In the genomic region with DNA sequence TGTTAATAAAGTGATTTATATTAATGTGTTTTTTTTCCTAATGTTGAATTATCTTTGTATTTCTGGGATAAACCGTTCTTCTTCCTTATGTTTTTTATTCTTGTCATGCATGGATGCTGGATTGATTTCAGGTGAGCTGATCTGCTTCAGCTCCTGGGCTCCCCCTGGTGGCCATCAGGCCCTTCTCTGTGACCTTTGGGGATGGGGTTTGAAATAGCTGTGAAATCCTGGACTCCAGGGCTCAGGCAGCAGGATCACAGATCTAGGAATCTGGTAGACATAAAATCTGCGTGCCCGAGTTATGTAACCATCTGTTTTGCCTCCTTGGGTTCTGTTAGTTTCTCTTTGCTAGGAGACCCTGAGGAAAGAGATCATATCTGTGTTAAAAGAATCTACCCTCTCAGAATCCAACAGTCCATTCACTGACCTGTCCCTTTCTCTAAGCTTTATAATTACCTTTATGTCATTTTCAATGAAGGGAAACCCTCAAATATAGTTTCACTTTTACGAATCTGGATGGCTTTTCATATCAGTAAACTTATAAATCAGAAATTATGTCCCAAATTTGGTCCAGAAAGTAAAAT, we compare ENCODE assay signal across 8 cellular contexts. TPM values are rescaled to one million over a fixed set of nuclear protein-coding genes. Genes with fewer than 3 reads are reported as not detected.
DNase-seq lines count a peak whose midpoint lies in the region; ATAC-seq, FAIRE-seq and TF ChIP-seq lines count a peak whose summit lies in the region.

No MANE protein-coding gene starts in this region.

- no peak overlapping the region for H3K27ac ChIP-seq in A673 (ENCODE audit: low read depth, low read length, poor library complexity, severe bottlenecking)
- H3K27ac ChIP-seq in GM23248, result peak overlapping the region; percentile 1; the same call in 1 of the 2 replicates
- no peak overlapping the region for H3K27ac ChIP-seq in HepG2 (ENCODE audit: extremely low read length, insufficient read depth, low read length)

- TF ChIP-seq RAD21 in HepG2 (CRISPR knock-in tag; IDR thresholded peaks at IDR 0.05), result peak; percentile 53; the same call in 1 of the 2 replicates

- WGBS in GM23248 (ENCODE audit: low coverage in 1 of 2, low lambda C conversion rate in 2 of 2, missing lambda C conversion rate in 2 of 2), 2 experiments, result 1% methylated on average over 4 of the region's 4 CpGs
- 0% methylated on average over 4 of the region's 4 CpGs for WGBS in HepG2 (ENCODE audit: low lambda C conversion rate)

- H3K79me2 ChIP-seq in GM23248 (ENCODE audit: insufficient read depth), result no peaks in the 10 kb centered on the region
- no peaks in the 10 kb centered on the region for H3K79me2 ChIP-seq in HepG2 (ENCODE audit: insufficient read depth, low read length)

- H3K27me3 ChIP-seq in A673 (replicated peaks; ENCODE audit: insufficient read depth, low read depth, low read length, poor library complexity) (no peaks in the 10 kb centered on the region), GM23248 (replicated peaks; ENCODE audit: insufficient read depth) (no peaks in the 10 kb centered on the region), HepG2 (ENCODE audit: control insufficient read depth in 1 of 2, insufficient read depth in 2 of 2, low read length in 2 of 2) (no peaks in the 10 kb centered on the region)

- POLR2A ChIA-PET in A673 (lab: Charles Lee; ENCODE audit: low non-redundant PET) (no interaction called here), HepG2 (lab: Yijun Ruan, JAX) (interaction anchor here (1.0 kb wide), 1 partner anchor 54 kb away, joined by 3 read pairs; the partner anchor contains the start of genes FAM221B and TMEM8B)

- no peak for TF ChIP-seq POLR2A in HepG2 (IDR thresholded peaks at IDR 0.05; ENCODE audit: insufficient read depth in 1 of 2, low read depth in 2 of 2, low read length in 2 of 2)

- H3K4me2 ChIP-seq in GM23248 (ENCODE audit: unreplicated experiment) (no peak overlapping the region), HepG2 (ENCODE audit: low read depth, low read length) (no peak overlapping the region)

- H3K9me3 ChIP-seq in A673 (ENCODE audit: low read depth, low read length, poor library complexity, severe bottlenecking) (no peaks in the 10 kb centered on the region), GM23248 (ENCODE audit: low read depth) (no peaks in the 10 kb centered on the region), HepG2 (ENCODE audit: low read length) (no peaks in the 10 kb centered on the region)

- H4K20me1 ChIP-seq in GM23248 (ENCODE audit: insufficient read depth) (no peaks in the 10 kb centered on the region), HepG2 (ENCODE audit: insufficient read depth, low read length) (no peaks in the 10 kb centered on the region; the same call in 1 of the 2 replicates)

- ATAC-seq in HepG2 (peak; percentile 84), HG03097 (IDR thresholded peaks at IDR 0.05; ENCODE audit: low FRiP score, unreplicated experiment) (no peak)

- H3K36me3 ChIP-seq in A673 (ENCODE audit: insufficient read depth, low read length, poor library complexity, severe bottlenecking) (no peaks in the 10 kb centered on the region), GM23248 (ENCODE audit: low read depth) (no peaks in the 10 kb centered on the region), HepG2 (replicated peaks in 1 of 2; ENCODE audit: control insufficient read depth in 1 of 2, insufficient read depth in 2 of 2, low read length in 2 of 2) (no peaks in the 10 kb centered on the region)

- TF ChIP-seq CTCF in A673 (conservative IDR thresholded peaks at IDR 0.05; ENCODE audit: low read depth, low read length) (peak; percentile 99), HepG2 (CRISPR knock-in tag; IDR thresholded peaks at IDR 0.05) (peak; percentile 87)

- in situ Hi-C loops in GM23248 (cut with MboI), result loop anchor here (10.0 kb wide), 1 partner anchor 98 kb away; no protein-coding TSS in a partner anchor
- in situ Hi-C loops in HepG2 (cut with HindIII; ENCODE audit: extremely low pct_ligation_motif_present, low pct_unique_long_range_greater_than_20kb), result loop anchor here (5.0 kb wide), 2 partner anchors 55 to 95 kb away; partner anchors contain the start of genes FAM221B and TMEM8B

- peak overlapping the region; percentile 0; the same call in 1 of the 2 replicates for H3K9ac ChIP-seq in GM23248
- H3K9ac ChIP-seq in HepG2 (ENCODE audit: insufficient read depth, low read depth, low read length), result no peak overlapping the region

- TF ChIP-seq EP300 in HepG2 (IDR thresholded peaks at IDR 0.05; ENCODE audit: low read depth in 2 of 2, low read length in 2 of 2) (no peak), HepG2 (CRISPR knock-in tag; IDR thresholded peaks at IDR 0.05; ENCODE audit: borderline replicate concordance) (no peak)

- CTCF ChIA-PET in A673 (lab: Charles Lee), result interaction anchor here (0.6 to 1.6 kb wide), 11 partner anchors 13 to 186 kb away, joined by 3 to 40 read pairs (median 4); partner anchors contain the start of gene HRCT1
- CTCF ChIA-PET in HepG2 (lab: Yijun Ruan, JAX; ENCODE audit: low intra/inter-chr PET ratio, low total read pairs), result interaction anchor here (2.2 to 3.0 kb wide), 2 partner anchors 56 to 92 kb away, joined by 24 to 26 read pairs; no protein-coding TSS in a partner anchor

- intact Hi-C loops in A673 (cut with micrococcal nuclease; ENCODE audit: unreplicated experiment) (loop anchor here (1.0 to 5.0 kb wide), 2 partner anchors 55 to 92 kb away; partner anchors contain the start of genes FAM221B and TMEM8B), HepG2 (cut with micrococcal nuclease; ENCODE audit: unreplicated experiment) (loop anchor here (1.0 to 10.0 kb wide), 3 partner anchors 56 to 238 kb away; partner anchors contain the start of gene NPR2)

- H3K4me3 ChIP-seq in A673 (ENCODE audit: low read depth, low read length, poor library complexity, severe bottlenecking) (no peak overlapping the region), GM23248 (no peak overlapping the region), HepG2 (replicated peaks in 1 of 3; ENCODE audit: insufficient read depth in 1 of 3, low read depth in 2 of 3, low read length in 3 of 3) (no peak overlapping the region)

- no peaks in the 10 kb centered on the region for H3K4me1 ChIP-seq in A673 (ENCODE audit: insufficient read depth, low read length, poor library complexity, severe bottlenecking)
- peaks cover 12% of the 10 kb centered on the region for H3K4me1 ChIP-seq in GM23248 (ENCODE audit: insufficient read depth)
- peaks cover 9% of the 10 kb centered on the region; the same call in 1 of the 2 replicates for H3K4me1 ChIP-seq in HepG2 (ENCODE audit: insufficient read depth, low read length)

- H2AFZ ChIP-seq in GM23248, result peak overlapping the region; percentile 74; the same call in 1 of the 2 replicates
- H2AFZ ChIP-seq in HepG2 (ENCODE audit: low read length), result no peak overlapping the region

- DNase-seq in A673 (ENCODE audit: low spot score) (peak; percentile 71), GM23248 (peak; percentile 80), NCI-H446 treated with DMSO at 0.1 percent for 48 hours (lab: John Stamatoyannopoulos, UW) (peak; percentile 20), HepG2 (ENCODE audit: low spot score) (peak; percentile 62)
- DNase-seq in activated CD4-positive, alpha-beta T cell treated with anti-CD3 and anti-CD28 coated beads for 48 hours, result peak; percentile 86
- peak; percentile 70 to 81 for DNase-seq in stimulated activated CD4-positive, alpha-beta T cell treated with anti-CD3 and anti-CD28 coated beads, Interleukin-4, amount 100 ng/mL, for 48 hours (ENCODE audit: low read depth in 2 of 2)

- FAIRE-seq in colon (lab: Jason Lieb, UNC) (peak; percentile 28), HepG2 (lab: Jason Lieb, UNC) (peak; percentile 51)

- H3F3A ChIP-seq in GM23248 (ENCODE audit: insufficient read depth), result peaks cover 11% of the 10 kb centered on the region

- H3K9me2 ChIP-seq in GM23248 (ENCODE audit: insufficient read depth), result no peaks in the 10 kb centered on the region

- BruUV-seq in A673 (replicated peaks; lab: Mats Ljungman, UMichigan) (no TSS peak), HepG2 (replicated peaks; lab: Mats Ljungman, UMichigan) (no TSS peak)

RNA-seq across cellular contexts. Expression of gene OR13J1, which starts 12.2 kb away (rescaled TPM):
- total RNA-seq in A673 (2021) (not detected in 2 replicates), HepG2 (2016; rRNA removed; fragmentation: Illumina TruSeq; extraction: Trizol) (not detected in 2 replicates)
- not detected in 2 replicates for total RNA-seq in GM23248 (2014; rRNA removed; shearing (Covaris generic))
- polyA plus RNA-seq in GM23248 (2016; fragmentation: Nextera tagmentation; extraction: Ambion mirVana) (not detected in 2 replicates), HepG2 (2011; rRNA removed) (not detected in 2 replicates)
- not detected in 2 replicates for total RNA-seq in HepG2 (2016; cell fraction: cytosol; rRNA removed; fragmentation: Illumina TruSeq; extraction: Trizol; ENCODE audit: low read depth)
- total RNA-seq in HepG2 (2016; cell fraction: insoluble cytoplasmic fraction; rRNA removed; fragmentation: Illumina TruSeq; extraction: Trizol), result not detected in 2 replicates
- not detected in 2 replicates for total RNA-seq in HepG2 (2016; cell fraction: membrane; rRNA removed; fragmentation: Illumina TruSeq; extraction: Trizol)
- total RNA-seq in HepG2 (2016; cell fraction: nucleus; rRNA removed; fragmentation: Illumina TruSeq; extraction: Trizol), result not detected in 2 replicates
- polyA plus RNA-seq in HepG2 (2011; cell fraction: cytosol; rRNA removed), result not detected in 2 replicates
- not detected in 2 replicates for polyA plus RNA-seq in HepG2 (2011; cell fraction: nucleus; rRNA removed)
- polyA plus RNA-seq in HepG2 (2012), result not detected in 2 replicates
- not detected in 2 replicates for polyA plus RNA-seq in HepG2 (2016; cell fraction: cytosol; fragmentation: Illumina TruSeq; extraction: Trizol; ENCODE audit: low read depth)
- polyA plus RNA-seq in HepG2 (2016; cell fraction: insoluble cytoplasmic fraction; fragmentation: Illumina TruSeq; extraction: Trizol; ENCODE audit: low read depth), result not detected in 2 replicates
- not detected in 2 replicates for polyA plus RNA-seq in HepG2 (2016; cell fraction: membrane; fragmentation: Illumina TruSeq; extraction: Trizol; ENCODE audit: low read depth)
- not detected in 2 replicates for polyA plus RNA-seq in HepG2 (2016; cell fraction: nucleus; fragmentation: Illumina TruSeq; extraction: Trizol; ENCODE audit: insufficient read depth, low read depth)
- not detected in 2 replicates for polyA minus RNA-seq in HepG2 (2011; rRNA and poly(A)+ RNA removed; ENCODE audit: low replicate concordance)
- polyA minus RNA-seq in HepG2 (2011; cell fraction: cytosol; rRNA and poly(A)+ RNA removed), result not detected in 2 replicates
- not detected in 2 replicates for polyA minus RNA-seq in HepG2 (2011; cell fraction: nucleus; rRNA and poly(A)+ RNA removed)

RNA-seq across cellular contexts. Expression of gene HRCT1, which starts 23.6 kb away (rescaled TPM):
- total RNA-seq in A673 (2021) (0.33 TPM in 1 of 2 replicates, not detected in the other), HepG2 (2016; rRNA removed; fragmentation: Illumina TruSeq; extraction: Trizol) (not detected in 2 replicates)
- total RNA-seq in GM23248 (2014; rRNA removed; shearing (Covaris generic)), result 0.76 and 1.2 TPM in 2 replicates
- polyA plus RNA-seq in GM23248 (2016; fragmentation: Nextera tagmentation; extraction: Ambion mirVana) (3.4 and 3.6 TPM in 2 replicates), HepG2 (2011; rRNA removed) (0.13 and 0.44 TPM in 2 replicates)
- total RNA-seq in HepG2 (2016; cell fraction: cytosol; rRNA removed; fragmentation: Illumina TruSeq; extraction: Trizol; ENCODE audit: low read depth), result not detected in 2 replicates
- total RNA-seq in HepG2 (2016; cell fraction: insoluble cytoplasmic fraction; rRNA removed; fragmentation: Illumina TruSeq; extraction: Trizol), result not detected in 2 replicates
- 0.21 TPM in 1 of 2 replicates, not detected in the other for total RNA-seq in HepG2 (2016; cell fraction: membrane; rRNA removed; fragmentation: Illumina TruSeq; extraction: Trizol)
- 0.41 and 0.43 TPM in 2 replicates for total RNA-seq in HepG2 (2016; cell fraction: nucleus; rRNA removed; fragmentation: Illumina TruSeq; extraction: Trizol)
- polyA plus RNA-seq in HepG2 (2011; cell fraction: cytosol; rRNA removed), result 0.23 TPM in 1 of 2 replicates, not detected in the other
- polyA plus RNA-seq in HepG2 (2011; cell fraction: nucleus; rRNA removed), result 0.21 TPM in 1 of 2 replicates, not detected in the other
- polyA plus RNA-seq in HepG2 (2012), result 0.35 TPM in 1 of 2 replicates, not detected in the other
- polyA plus RNA-seq in HepG2 (2016; cell fraction: cytosol; fragmentation: Illumina TruSeq; extraction: Trizol; ENCODE audit: low read depth), result 0.26 and 0.28 TPM in 2 replicates
- 0.35 and 0.46 TPM in 2 replicates for polyA plus RNA-seq in HepG2 (2016; cell fraction: insoluble cytoplasmic fraction; fragmentation: Illumina TruSeq; extraction: Trizol; ENCODE audit: low read depth)
- 0.41 and 0.42 TPM in 2 replicates for polyA plus RNA-seq in HepG2 (2016; cell fraction: membrane; fragmentation: Illumina TruSeq; extraction: Trizol; ENCODE audit: low read depth)
- polyA plus RNA-seq in HepG2 (2016; cell fraction: nucleus; fragmentation: Illumina TruSeq; extraction: Trizol; ENCODE audit: insufficient read depth, low read depth), result 0.53 TPM in 1 of 2 replicates, not detected in the other
- 0.44 TPM in 1 of 2 replicates, not detected in the other for polyA minus RNA-seq in HepG2 (2011; rRNA and poly(A)+ RNA removed; ENCODE audit: low replicate concordance)
- polyA minus RNA-seq in HepG2 (2011; cell fraction: cytosol; rRNA and poly(A)+ RNA removed), result not detected in 2 replicates
- not detected in 2 replicates for polyA minus RNA-seq in HepG2 (2011; cell fraction: nucleus; rRNA and poly(A)+ RNA removed)

RNA-seq across cellular contexts. Expression of gene SPAAR, which starts 26.9 kb away (rescaled TPM):
- total RNA-seq in A673 (2021), result 0.37 TPM in 1 of 2 replicates, not detected in the other
- not detected in 2 replicates for total RNA-seq in GM23248 (2014; rRNA removed; shearing (Covaris generic))
- 0.23 and 0.39 TPM in 2 replicates for polyA plus RNA-seq in GM23248 (2016; fragmentation: Nextera tagmentation; extraction: Ambion mirVana)
- 0.07 TPM in 1 of 2 replicates, not detected in the other for total RNA-seq in HepG2 (2016; rRNA removed; fragmentation: Illumina TruSeq; extraction: Trizol)
- not detected in 2 replicates for total RNA-seq in HepG2 (2016; cell fraction: cytosol; rRNA removed; fragmentation: Illumina TruSeq; extraction: Trizol; ENCODE audit: low read depth)
- not detected in 2 replicates for total RNA-seq in HepG2 (2016; cell fraction: insoluble cytoplasmic fraction; rRNA removed; fragmentation: Illumina TruSeq; extraction: Trizol)
- total RNA-seq in HepG2 (2016; cell fraction: membrane; rRNA removed; fragmentation: Illumina TruSeq; extraction: Trizol), result not detected in 2 replicates
- total RNA-seq in HepG2 (2016; cell fraction: nucleus; rRNA removed; fragmentation: Illumina TruSeq; extraction: Trizol), result not detected in 2 replicates
- polyA plus RNA-seq in HepG2 (2011; rRNA removed), result not detected in 2 replicates
- not detected in 2 replicates for polyA plus RNA-seq in HepG2 (2011; cell fraction: cytosol; rRNA removed)
- not detected in 2 replicates for polyA plus RNA-seq in HepG2 (2011; cell fraction: nucleus; rRNA removed)
- polyA plus RNA-seq in HepG2 (2012), result not detected in 2 replicates
- polyA plus RNA-seq in HepG2 (2016; cell fraction: cytosol; fragmentation: Illumina TruSeq; extraction: Trizol; ENCODE audit: low read depth), result not detected in 2 replicates
- polyA plus RNA-seq in HepG2 (2016; cell fraction: insoluble cytoplasmic fraction; fragmentation: Illumina TruSeq; extraction: Trizol; ENCODE audit: low read depth), result not detected in 2 replicates
- polyA plus RNA-seq in HepG2 (2016; cell fraction: membrane; fragmentation: Illumina TruSeq; extraction: Trizol; ENCODE audit: low read depth), result not detected in 2 replicates
- polyA plus RNA-seq in HepG2 (2016; cell fraction: nucleus; fragmentation: Illumina TruSeq; extraction: Trizol; ENCODE audit: insufficient read depth, low read depth), result not detected in 2 replicates
- polyA minus RNA-seq in HepG2 (2011; rRNA and poly(A)+ RNA removed; ENCODE audit: low replicate concordance), result 0.21 TPM in 1 of 2 replicates, not detected in the other
- not detected in 2 replicates for polyA minus RNA-seq in HepG2 (2011; cell fraction: cytosol; rRNA and poly(A)+ RNA removed)
- not detected in 2 replicates for polyA minus RNA-seq in HepG2 (2011; cell fraction: nucleus; rRNA and poly(A)+ RNA removed)

RNA-seq across cellular contexts. Expression of gene TMEM8B, which starts 53.3 kb away (rescaled TPM):
- total RNA-seq in A673 (2021) (6.9 and 10.9 TPM in 2 replicates), HepG2 (2016; rRNA removed; fragmentation: Illumina TruSeq; extraction: Trizol) (1.5 and 2.1 TPM in 2 replicates)
- total RNA-seq in GM23248 (2014; rRNA removed; shearing (Covaris generic)), result 3.7 and 3.9 TPM in 2 replicates
- polyA plus RNA-seq in GM23248 (2016; fragmentation: Nextera tagmentation; extraction: Ambion mirVana) (4.0 and 4.9 TPM in 2 replicates), HepG2 (2011; rRNA removed) (2.7 and 3.9 TPM in 2 replicates)
- 1.6 TPM in 2 replicates for total RNA-seq in HepG2 (2016; cell fraction: cytosol; rRNA removed; fragmentation: Illumina TruSeq; extraction: Trizol; ENCODE audit: low read depth)
- 0.91 and 1.5 TPM in 2 replicates for total RNA-seq in HepG2 (2016; cell fraction: insoluble cytoplasmic fraction; rRNA removed; fragmentation: Illumina TruSeq; extraction: Trizol)
- total RNA-seq in HepG2 (2016; cell fraction: membrane; rRNA removed; fragmentation: Illumina TruSeq; extraction: Trizol), result 2.0 and 2.1 TPM in 2 replicates
- total RNA-seq in HepG2 (2016; cell fraction: nucleus; rRNA removed; fragmentation: Illumina TruSeq; extraction: Trizol), result 2.3 and 3.3 TPM in 2 replicates
- 2.2 and 3.1 TPM in 2 replicates for polyA plus RNA-seq in HepG2 (2011; cell fraction: cytosol; rRNA removed)
- 9.3 and 11.8 TPM in 2 replicates for polyA plus RNA-seq in HepG2 (2011; cell fraction: nucleus; rRNA removed)
- polyA plus RNA-seq in HepG2 (2012), result 5.9 and 6.5 TPM in 2 replicates
- polyA plus RNA-seq in HepG2 (2016; cell fraction: cytosol; fragmentation: Illumina TruSeq; extraction: Trizol; ENCODE audit: low read depth), result 2.5 and 2.9 TPM in 2 replicates
- polyA plus RNA-seq in HepG2 (2016; cell fraction: insoluble cytoplasmic fraction; fragmentation: Illumina TruSeq; extraction: Trizol; ENCODE audit: low read depth), result 2.5 and 3.9 TPM in 2 replicates
- 4.6 and 5.4 TPM in 2 replicates for polyA plus RNA-seq in HepG2 (2016; cell fraction: membrane; fragmentation: Illumina TruSeq; extraction: Trizol; ENCODE audit: low read depth)
- 4.5 and 5.5 TPM in 2 replicates for polyA plus RNA-seq in HepG2 (2016; cell fraction: nucleus; fragmentation: Illumina TruSeq; extraction: Trizol; ENCODE audit: insufficient read depth, low read depth)
- 2.5 and 7.0 TPM in 2 replicates for polyA minus RNA-seq in HepG2 (2011; rRNA and poly(A)+ RNA removed; ENCODE audit: low replicate concordance)
- 1.8 and 2.8 TPM in 2 replicates for polyA minus RNA-seq in HepG2 (2011; cell fraction: cytosol; rRNA and poly(A)+ RNA removed)
- polyA minus RNA-seq in HepG2 (2011; cell fraction: nucleus; rRNA and poly(A)+ RNA removed), result 5.0 and 5.8 TPM in 2 replicates

RNA-seq across cellular contexts. Expression of gene FAM221B, which starts 53.8 kb away (rescaled TPM):
- total RNA-seq in A673 (2021), result not detected in 2 replicates
- not detected in 2 replicates for total RNA-seq in GM23248 (2014; rRNA removed; shearing (Covaris generic))
- not detected in 2 replicates for polyA plus RNA-seq in GM23248 (2016; fragmentation: Nextera tagmentation; extraction: Ambion mirVana)
- not detected in 2 replicates for total RNA-seq in HepG2 (2016; rRNA removed; fragmentation: Illumina TruSeq; extraction: Trizol)
- total RNA-seq in HepG2 (2016; cell fraction: cytosol; rRNA removed; fragmentation: Illumina TruSeq; extraction: Trizol; ENCODE audit: low read depth), result not detected in 2 replicates
- not detected in 2 replicates for total RNA-seq in HepG2 (2016; cell fraction: insoluble cytoplasmic fraction; rRNA removed; fragmentation: Illumina TruSeq; extraction: Trizol)
- total RNA-seq in HepG2 (2016; cell fraction: membrane; rRNA removed; fragmentation: Illumina TruSeq; extraction: Trizol), result not detected in 2 replicates
- not detected in 2 replicates for total RNA-seq in HepG2 (2016; cell fraction: nucleus; rRNA removed; fragmentation: Illumina TruSeq; extraction: Trizol)
- polyA plus RNA-seq in HepG2 (2011; rRNA removed), result not detected in 2 replicates
- polyA plus RNA-seq in HepG2 (2011; cell fraction: cytosol; rRNA removed), result not detected in 2 replicates
- not detected in 2 replicates for polyA plus RNA-seq in HepG2 (2011; cell fraction: nucleus; rRNA removed)
- polyA plus RNA-seq in HepG2 (2012), result 0.11 and 0.15 TPM in 2 replicates
- not detected in 2 replicates for polyA plus RNA-seq in HepG2 (2016; cell fraction: cytosol; fragmentation: Illumina TruSeq; extraction: Trizol; ENCODE audit: low read depth)
- not detected in 2 replicates for polyA plus RNA-seq in HepG2 (2016; cell fraction: insoluble cytoplasmic fraction; fragmentation: Illumina TruSeq; extraction: Trizol; ENCODE audit: low read depth)
- not detected in 2 replicates for polyA plus RNA-seq in HepG2 (2016; cell fraction: membrane; fragmentation: Illumina TruSeq; extraction: Trizol; ENCODE audit: low read depth)
- not detected in 2 replicates for polyA plus RNA-seq in HepG2 (2016; cell fraction: nucleus; fragmentation: Illumina TruSeq; extraction: Trizol; ENCODE audit: insufficient read depth, low read depth)
- polyA minus RNA-seq in HepG2 (2011; rRNA and poly(A)+ RNA removed; ENCODE audit: low replicate concordance), result not detected in 2 replicates
- polyA minus RNA-seq in HepG2 (2011; cell fraction: cytosol; rRNA and poly(A)+ RNA removed), result not detected in 2 replicates
- not detected in 2 replicates for polyA minus RNA-seq in HepG2 (2011; cell fraction: nucleus; rRNA and poly(A)+ RNA removed)

Comparison
In these comparisons a context has a peak if more than half of its experiments do, and no peak if none do; other contexts are left out.
1. DNase-seq: peak in every context shown above with its lines; median percentile 86 in activated CD4-positive, alpha-beta T cell treated with anti-CD3 and anti-CD28 coated beads for 48 hours; 80 in GM23248; 76 in stimulated activated CD4-positive, alpha-beta T cell treated with anti-CD3 and anti-CD28 coated beads, Interleukin-4, amount 100 ng/mL, for 48 hours; 71 in A673; 62 in HepG2; 20 in NCI-H446 treated with DMSO at 0.1 percent for 48 hours.